ENCODE assay signal across 18 cellular contexts in genomic region chr20:50342638-50343102, GRCh38.
"Had no signal": no experiment of that assay in that cellular context is flagged by ENCODE, and none has a peak within 500 bp of the region (broad histone marks: within the 10 kb centered on the region; RNA-seq: fewer than 3 reads in every experiment).

No MANE protein-coding gene starts in this region.

- DNase-seq: effector CD4-positive, alpha-beta T cell; endodermal cell; foreskin melanocyte; hippocampal formation; left colon; left ventricle myocardium superior; mesenchymal stem cell; midbrain; nephron progenitor cell; psoas muscle; stimulated activated CD4-positive, alpha-beta T cell treated with anti-CD3 and anti-CD28 coated beads, Interleukin-2, amount 100 ng/mL, for 48 hours; stimulated activated naive CD4-positive, alpha-beta T cell treated with Interleukin-2 at 50 U/mL for 16 hours; testis had no signal

- H3K27ac Mint-ChIP-seq: endodermal cell, nephron progenitor cell had no signal

- H3K4me3 ChIP-seq: coronary artery, heart left ventricle, lung, psoas muscle, smooth muscle cell, testis, tibial nerve had no signal

- H3K4me2 ChIP-seq: smooth muscle cell had no signal

- H3K36me3 ChIP-seq: heart left ventricle, tibial nerve had no signal

- H3K27me3 ChIP-seq: heart left ventricle, testis, tibial nerve had no signal

- H3K4me3 Mint-ChIP-seq: endodermal cell, nephron progenitor cell had no signal

- H3K27ac ChIP-seq: coronary artery, heart left ventricle, psoas muscle, testis, tibial nerve had no signal

- H3K9me3 ChIP-seq: heart left ventricle, psoas muscle, testis, tibial nerve had no signal

- ATAC-seq: left ventricle myocardium superior, psoas muscle had no signal

- H3K9me3 Mint-ChIP-seq: endodermal cell, nephron progenitor cell had no signal
